ENCODE assay signal across 11 cellular contexts in the genomic region with DNA sequence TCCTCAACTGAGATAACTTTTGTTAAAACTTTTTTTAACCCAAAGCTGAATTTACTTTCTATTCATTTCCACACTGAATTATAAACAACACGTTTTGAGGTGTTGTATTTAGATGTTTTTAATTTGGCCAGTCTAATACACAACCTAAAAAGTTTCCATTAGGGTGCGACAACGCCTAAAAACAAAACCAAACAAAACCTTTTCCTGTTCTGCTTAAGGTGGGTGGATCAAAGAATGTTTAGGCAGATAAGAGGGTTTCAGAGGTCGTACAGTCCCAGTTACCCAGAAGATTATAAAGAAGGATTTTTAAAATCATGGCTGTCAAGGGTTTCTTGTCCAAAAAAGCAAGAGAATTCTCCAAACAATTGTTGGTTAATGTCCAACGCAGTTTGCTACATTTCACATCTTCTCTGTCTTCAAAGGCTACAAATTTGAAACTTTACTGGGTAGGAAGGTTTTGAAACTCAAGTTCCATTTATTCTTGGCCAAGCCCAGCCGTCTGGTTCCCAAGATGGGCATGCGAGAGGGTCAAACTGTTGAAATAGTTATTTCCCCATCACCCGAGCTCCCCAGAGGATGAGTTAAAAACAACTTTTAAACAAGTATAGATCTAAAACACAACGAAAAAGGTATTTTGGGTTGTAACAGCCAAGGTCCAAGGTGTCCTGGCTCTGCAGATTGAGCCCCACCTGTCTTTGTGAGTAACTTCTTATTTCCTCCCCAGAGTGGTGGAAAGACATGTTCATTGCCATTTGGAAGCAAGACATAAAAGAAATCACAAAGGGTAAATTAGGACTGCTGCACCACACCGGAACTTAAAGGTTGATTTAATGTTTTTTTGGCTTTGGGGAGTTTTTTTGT.
DNase-seq lines count a peak whose midpoint lies in the region; ATAC-seq lines count a peak whose summit lies in the region.
"Had no signal": no experiment of that assay in that cellular context is flagged by ENCODE, and none has a peak within 500 bp of the region (broad histone marks: within the 10 kb centered on the region; RNA-seq: fewer than 3 reads in every experiment).

No MANE protein-coding gene starts in this region.

- peak overlapping the region; percentile 94 for H3K27ac Mint-ChIP-seq in activated CD4-positive, alpha-beta T cell treated with anti-CD3 and anti-CD28 coated beads, Interleukin-2, amount 10 ng/mL, durations not matched to agents 7 days and 5 days
- peak overlapping the region; percentile 21 to 96 (median 88) for H3K27ac Mint-ChIP-seq in naive B cell

- CTCF ChIA-PET in activated CD4-positive, alpha-beta T cell treated with anti-CD3 and anti-CD28 coated beads, Interleukin-2, amount 10 ng/mL, durations not matched to agents 7 days and 5 days (lab: Charles Lee), result interaction anchor here (1.1 kb wide), 1 partner anchor 86 kb away, joined by 3 read pairs; no protein-coding TSS in a partner anchor

- H3K27me3 Mint-ChIP-seq in activated CD4-positive, alpha-beta T cell treated with anti-CD3 and anti-CD28 coated beads, Interleukin-2, amount 10 ng/mL, durations not matched to agents 7 days and 5 days, result no peaks in the 10 kb centered on the region
- no peaks in the 10 kb centered on the region for H3K27me3 Mint-ChIP-seq in naive B cell

- ATAC-seq in GM19452 (IDR thresholded peaks at IDR 0.05; ENCODE audit: unreplicated experiment), result peak; percentile 58
- no peak for ATAC-seq in naive B cell (ENCODE audit: low read depth in 2 of 2)
- ATAC-seq in GM21619 (IDR thresholded peaks at IDR 0.05; ENCODE audit: unreplicated experiment), result no peak
- no peak for ATAC-seq in HG03108 (IDR thresholded peaks at IDR 0.05; ENCODE audit: unreplicated experiment)

- POLR2A ChIA-PET in activated CD4-positive, alpha-beta T cell treated with anti-CD3 and anti-CD28 coated beads, Interleukin-2, amount 10 ng/mL, durations not matched to agents 7 days and 5 days (lab: Charles Lee), result no interaction called here

- peaks cover 22% of the 10 kb centered on the region for H3K9me3 Mint-ChIP-seq in activated CD4-positive, alpha-beta T cell treated with anti-CD3 and anti-CD28 coated beads, Interleukin-2, amount 10 ng/mL, durations not matched to agents 7 days and 5 days
- peaks cover 0 to 2% (median 0%) of the 10 kb centered on the region in 7 donors for H3K9me3 Mint-ChIP-seq in naive B cell

- DNase-seq in activated CD4-positive, alpha-beta T cell treated with anti-CD3 and anti-CD28 coated beads, Interleukin-2, amount 10 ng/mL, durations not matched to agents 7 days and 5 days, result peak; percentile 26
- no peak for DNase-seq in activated CD4-positive, alpha-beta T cell treated with anti-CD3 and anti-CD28 coated beads for 4 hours
- DNase-seq in SKM-1 (lab: John Stamatoyannopoulos, UW; ENCODE audit: unreplicated experiment), result peak; percentile 29
- no peak for DNase-seq in naive B cell
- DNase-seq in ureter (ENCODE audit: low spot score), result no peak
- DNase-seq: DMS79, GM23248, left cardiac atrium had no signal

- H3K4me1 Mint-ChIP-seq in activated CD4-positive, alpha-beta T cell treated with anti-CD3 and anti-CD28 coated beads, Interleukin-2, amount 10 ng/mL, durations not matched to agents 7 days and 5 days, result peaks cover 87% of the 10 kb centered on the region
- peaks cover 75 to 90% (median 86%) of the 10 kb centered on the region in 3 donors for H3K4me1 Mint-ChIP-seq in naive B cell

- peaks cover 50% of the 10 kb centered on the region for H3K36me3 Mint-ChIP-seq in activated CD4-positive, alpha-beta T cell treated with anti-CD3 and anti-CD28 coated beads, Interleukin-2, amount 10 ng/mL, durations not matched to agents 7 days and 5 days (ENCODE audit: low read depth)
- H3K36me3 Mint-ChIP-seq in naive B cell, result peaks cover 0 to 7% of the 10 kb centered on the region in 2 donors

- H3K4me3 Mint-ChIP-seq in activated CD4-positive, alpha-beta T cell treated with anti-CD3 and anti-CD28 coated beads, Interleukin-2, amount 10 ng/mL, durations not matched to agents 7 days and 5 days, result peak overlapping the region; percentile 47
- H3K4me3 Mint-ChIP-seq in naive B cell, result peak overlapping the region in 6 of 8 donors; percentile 22 to 75 (median 56)

Comparison
In these comparisons a context has a peak if more than half of its experiments do, and no peak if none do; other contexts are left out.
1. DNase-seq: peak in activated CD4-positive, alpha-beta T cell treated with anti-CD3 and anti-CD28 coated beads, Interleukin-2, amount 10 ng/mL, durations not matched to agents 7 days and 5 days (single experiment) and SKM-1 (single experiment); none in activated CD4-positive, alpha-beta T cell treated with anti-CD3 and anti-CD28 coated beads for 4 hours (0 of 2), naive B cell (single experiment) and ureter (single experiment).